8 cellular contexts compared by ENCODE assay signal in genomic region chr2:127025357-127026062, GRCh38.
DNase-seq lines count a peak whose midpoint lies in the region; ATAC-seq and TF ChIP-seq lines count a peak whose summit lies in the region.

No MANE protein-coding gene starts in this region.

- DNase-seq in COLO668 (lab: John Stamatoyannopoulos, UW; ENCODE audit: unreplicated experiment) (peak; percentile 81), HK-2 (ENCODE audit: unreplicated experiment) (peak; percentile 62), SHP77 (lab: John Stamatoyannopoulos, UW) (peak; percentile 83 to 87), germinal center (ENCODE audit: low spot score) (peak; percentile 67), omental fat pad (ENCODE audit: low spot score) (no peak), suprapubic skin (ENCODE audit: low spot score in 2 of 2) (no peak)
- DNase-seq in activated naive CD4-positive, alpha-beta T cell treated with anti-CD3 and anti-CD28 coated beads for 36 hours = peak; percentile 84

- H3K27me3 Mint-ChIP-seq in activated naive CD4-positive, alpha-beta T cell treated with anti-CD3 and anti-CD28 coated beads for 36 hours (ENCODE audit: low read depth) = no peaks in the 10 kb centered on the region

- H3K36me3 Mint-ChIP-seq in activated naive CD4-positive, alpha-beta T cell treated with anti-CD3 and anti-CD28 coated beads for 36 hours (ENCODE audit: low read depth) = no peaks in the 10 kb centered on the region

- TF ChIP-seq EP300 in suprapubic skin (IDR thresholded peaks at IDR 0.05) = no peak

- peaks cover 39% of the 10 kb centered on the region for H3K27me3 ChIP-seq in suprapubic skin

- H3K4me1 Mint-ChIP-seq in activated naive CD4-positive, alpha-beta T cell treated with anti-CD3 and anti-CD28 coated beads for 36 hours (ENCODE audit: low read depth) = peaks cover 3% of the 10 kb centered on the region

- H3K4me3 ChIP-seq in suprapubic skin = peak overlapping the region; percentile 41

- H3K4me3 Mint-ChIP-seq in activated naive CD4-positive, alpha-beta T cell treated with anti-CD3 and anti-CD28 coated beads for 36 hours = peak overlapping the region; percentile 72

- no peaks in the 10 kb centered on the region for H3K36me3 ChIP-seq in suprapubic skin

- intact Hi-C loops in activated naive CD4-positive, alpha-beta T cell treated with anti-CD3 and anti-CD28 coated beads for 36 hours (cut with micrococcal nuclease) = loop anchor here (5.0 kb wide), 1 partner anchor 48 kb away; no protein-coding TSS in a partner anchor

- peak; percentile 97 for ATAC-seq in GM19467 (IDR thresholded peaks at IDR 0.05; ENCODE audit: unreplicated experiment)
- ATAC-seq in omental fat pad (ENCODE audit: low FRiP score) = peak; percentile 85

- H3K27ac ChIP-seq in suprapubic skin = no peak overlapping the region

- TF ChIP-seq CTCF in omental fat pad (IDR thresholded peaks at IDR 0.05) = no peak
- TF ChIP-seq CTCF in suprapubic skin (IDR thresholded peaks at IDR 0.05) = no peak

- no peak for TF ChIP-seq POLR2A in suprapubic skin (IDR thresholded peaks at IDR 0.05)

- under 1% methylated on average over 34 of the region's 39 CpGs for WGBS in suprapubic skin

- peaks cover 15% of the 10 kb centered on the region for H3K4me1 ChIP-seq in suprapubic skin

- CTCF ChIA-PET in activated naive CD4-positive, alpha-beta T cell treated with anti-CD3 and anti-CD28 coated beads for 36 hours (lab: Charles Lee) = no interaction called here

- H3K9me3 Mint-ChIP-seq in activated naive CD4-positive, alpha-beta T cell treated with anti-CD3 and anti-CD28 coated beads for 36 hours = no peaks in the 10 kb centered on the region

- no peaks in the 10 kb centered on the region for H3K9me3 ChIP-seq in suprapubic skin

- H3K27ac Mint-ChIP-seq in activated naive CD4-positive, alpha-beta T cell treated with anti-CD3 and anti-CD28 coated beads for 36 hours = no peak overlapping the region

Comparison
In these comparisons a context has a peak if more than half of its experiments do, and no peak if none do; other contexts are left out.
1. DNase-seq: peak in COLO668 (single experiment), HK-2 (single experiment), SHP77 (2 of 2), activated naive CD4-positive, alpha-beta T cell treated with anti-CD3 and anti-CD28 coated beads for 36 hours (single experiment) and germinal center (single experiment); none in omental fat pad (single experiment) and suprapubic skin (0 of 2).